ENCODE assay signal across 18 cellular contexts in genomic region chr9:125514468-125514867, GRCh38.
A peak's percentile ranks its signal among the peaks of the same experiment; 100 is the strongest.
DNase-seq lines count a peak whose midpoint lies in the region; ATAC-seq, FAIRE-seq and TF ChIP-seq lines count a peak whose summit lies in the region.
"Had no signal": no experiment of that assay in that cellular context is flagged by ENCODE, and none has a peak within 500 bp of the region (broad histone marks: within the 10 kb centered on the region; RNA-seq: fewer than 3 reads in every experiment).

No MANE protein-coding gene starts in this region.

- intact Hi-C loops in left ventricle myocardium inferior (cut with micrococcal nuclease) (no loop called here), Right ventricle myocardium superior (cut with DNase I) (no loop called here)

- peaks cover 49% of the 10 kb centered on the region for H3K4me1 ChIP-seq in left ventricle myocardium inferior
- H3K4me1 ChIP-seq in keratinocyte (ENCODE audit: control insufficient read depth, extremely low read depth, insufficient read depth, low read length) = peaks cover 32% of the 10 kb centered on the region

- H3K27me3 ChIP-seq in left ventricle myocardium inferior (ENCODE audit: low read depth) = no peaks in the 10 kb centered on the region
- no peaks in the 10 kb centered on the region for H3K27me3 ChIP-seq in keratinocyte (ENCODE audit: control insufficient read depth, extremely low read depth, insufficient read depth, low read length)

- peak overlapping the region; percentile 76 for H3K27ac ChIP-seq in left ventricle myocardium inferior (replicated peaks)
- peak overlapping the region; percentile 98 for H3K27ac ChIP-seq in VCaP
- peak overlapping the region; percentile 80 for H3K27ac ChIP-seq in keratinocyte (ENCODE audit: control insufficient read depth, insufficient read depth, low read length)

- no peak for FAIRE-seq in keratinocyte (lab: Jason Lieb, UNC)
- FAIRE-seq: endothelial cell of umbilical vein had no signal

- peaks cover 11% of the 10 kb centered on the region for H3K79me2 ChIP-seq in keratinocyte (ENCODE audit: control insufficient read depth, insufficient read depth, low read length)

- dilution Hi-C loops in keratinocyte (cut with MboI; ENCODE audit: extremely low pct_ligation_motif_present, low sequenced_read_pairs) = no loop called here

- H3K9ac ChIP-seq in keratinocyte (ENCODE audit: control insufficient read depth, extremely low read depth, insufficient read depth, low read length) = no peak overlapping the region

- H3K4me2 ChIP-seq in keratinocyte (ENCODE audit: control insufficient read depth, extremely low read depth, insufficient read depth, low read depth, low read length) = peak overlapping the region; percentile 89

- H4K20me1 ChIP-seq in keratinocyte (ENCODE audit: control insufficient read depth, extremely low read depth, insufficient read depth, low read length) = no peaks in the 10 kb centered on the region

- DNase-seq in left ventricle myocardium inferior (no peak), Right ventricle myocardium superior (no peak), keratinocyte (ENCODE audit: low read depth, low spot score) (no peak), NCI-H526 treated with DMSO at 0.1 percent for 48 hours (lab: John Stamatoyannopoulos, UW) (no peak), DMS114 treated with DMSO at 0.1 percent for 48 hours (lab: John Stamatoyannopoulos, UW; ENCODE audit: unreplicated experiment) (no peak), SW 1271 (lab: John Stamatoyannopoulos, UW) (no peak)
- DNase-seq: activated CD4-positive, alpha-beta T cell treated with anti-CD3 and anti-CD28 coated beads for 1 hour; cortex of kidney; foreskin fibroblast; GOT3; NCI-H187; NCI-H226; retina; stimulated activated CD4-positive, alpha-beta T cell treated with anti-CD3 and anti-CD28 coated beads, Interleukin-15, amount 100 ng/mL, for 24 hours; stimulated activated naive CD8-positive, alpha-beta T cell treated with anti-CD3 and anti-CD28 coated beads, Interleukin-15, Interleukin-2, amounts not matched to agents 100 U/mL and 50 U/mL, for 24 hours had no signal

- no peak overlapping the region for H3K4me3 ChIP-seq in left ventricle myocardium inferior
- H3K4me3 ChIP-seq in keratinocyte (ENCODE audit: control insufficient read depth in 2 of 3, extremely low read depth in 1 of 3, insufficient read depth in 2 of 3, low read depth in 1 of 3, low read length in 3 of 3) = no peak overlapping the region

- H3K9me3 ChIP-seq in left ventricle myocardium inferior (replicated peaks) = no peaks in the 10 kb centered on the region
- H3K9me3 ChIP-seq in keratinocyte (ENCODE audit: control insufficient read depth, low read depth, low read length) = no peaks in the 10 kb centered on the region

- ATAC-seq in Right ventricle myocardium superior (ENCODE audit: poor library complexity) = no peak
- ATAC-seq in HG03439 (IDR thresholded peaks at IDR 0.05; ENCODE audit: unreplicated experiment) = no peak

- H3K9me1 ChIP-seq in keratinocyte (ENCODE audit: control insufficient read depth, extremely low read depth, insufficient read depth, low read length) = no peaks in the 10 kb centered on the region

- H3K36me3 ChIP-seq in left ventricle myocardium inferior (no peaks in the 10 kb centered on the region), keratinocyte (ENCODE audit: control insufficient read depth in 2 of 2, extremely low read depth in 1 of 2, insufficient read depth in 2 of 2, low read length in 2 of 2) (peaks cover 0 to 3% of the 10 kb centered on the region in 2 experiments)

- TF ChIP-seq CTCF in left ventricle myocardium inferior (IDR thresholded peaks at IDR 0.05; ENCODE audit: borderline replicate concordance) (no peak), VCaP (conservative IDR thresholded peaks at IDR 0.05) (no peak), keratinocyte (optimal IDR thresholded peaks at IDR 0.05 in 1 of 3, IDR thresholded peaks at IDR 0.05 in 1 of 3, conservative IDR thresholded peaks at IDR 0.05 in 1 of 3; ENCODE audit: extremely low read depth in 1 of 3, insufficient read depth in 2 of 3, low read length in 3 of 3) (no peak)

- H2AFZ ChIP-seq in keratinocyte (ENCODE audit: control insufficient read depth, low read length) = no peak overlapping the region
